18 cellular contexts compared by ENCODE assay signal in genomic region chr5:87277279-87277835, GRCh38. TPM values are rescaled to one million over a fixed set of nuclear protein-coding genes. Genes with fewer than 3 reads are reported as not detected.
DNase-seq lines count a peak whose midpoint lies in the region; ATAC-seq and TF ChIP-seq lines count a peak whose summit lies in the region.
"Had no signal": no experiment of that assay in that cellular context is flagged by ENCODE, and none has a peak within 500 bp of the region (broad histone marks: within the 10 kb centered on the region; RNA-seq: fewer than 3 reads in every experiment).

No MANE protein-coding gene starts in this region.

- H3K9me3 Mint-ChIP-seq in CD4-positive, alpha-beta T cell = no peaks in the 10 kb centered on the region
- H3K9me3 Mint-ChIP-seq in naive B cell = no peaks in the 10 kb centered on the region
- H3K9me3 Mint-ChIP-seq: activated naive CD4-positive, alpha-beta T cell treated with anti-CD3 and anti-CD28 coated beads, Interleukin-2, amount 10 ng/mL, durations not matched to agents 7 days and 5 days; central memory CD8-positive, alpha-beta T cell had no signal

- H3K36me3 ChIP-seq in adipocyte (ENCODE audit: control insufficient read depth, insufficient read depth, low read length, severe bottlenecking) (peaks cover 3% of the 10 kb centered on the region), gastrocnemius medialis (no peaks in the 10 kb centered on the region)

- peak overlapping the region; percentile 11 for H3K4me3 Mint-ChIP-seq in CD4-positive, alpha-beta T cell
- no peak overlapping the region for H3K4me3 Mint-ChIP-seq in naive B cell
- H3K4me3 Mint-ChIP-seq: activated CD8-positive, alpha-beta memory T cell treated with anti-CD3 and anti-CD28 coated beads, Interleukin-2, amount 10 ng/mL, durations not matched to agents 7 days and 5 days; activated naive CD4-positive, alpha-beta T cell treated with anti-CD3 and anti-CD28 coated beads, Interleukin-2, amount 10 ng/mL, durations not matched to agents 7 days and 5 days; central memory CD8-positive, alpha-beta T cell had no signal

- no peak overlapping the region for H3K9ac ChIP-seq in adipocyte (ENCODE audit: low read length)
- H3K9ac ChIP-seq: KMS-11 had no signal

- H3K27me3 Mint-ChIP-seq in CD4-positive, alpha-beta T cell = no peaks in the 10 kb centered on the region
- no peaks in the 10 kb centered on the region for H3K27me3 Mint-ChIP-seq in naive B cell
- H3K27me3 Mint-ChIP-seq: activated CD8-positive, alpha-beta memory T cell treated with anti-CD3 and anti-CD28 coated beads, Interleukin-2, amount 10 ng/mL, durations not matched to agents 7 days and 5 days; activated naive CD4-positive, alpha-beta T cell treated with anti-CD3 and anti-CD28 coated beads, Interleukin-2, amount 10 ng/mL, durations not matched to agents 7 days and 5 days; central memory CD8-positive, alpha-beta T cell had no signal

- in situ Hi-C loops in gastrocnemius medialis (cut with MboI; ENCODE audit: low sequenced_read_pairs in 4 of 4) = no loop called here

- no peak for ATAC-seq in CD4-positive, alpha-beta T cell (ENCODE audit: poor library complexity)
- ATAC-seq in naive B cell (ENCODE audit: low read depth in 2 of 2) (no peak), GM19455 (IDR thresholded peaks at IDR 0.05; ENCODE audit: unreplicated experiment) (no peak), gastrocnemius medialis (no peak)
- ATAC-seq: activated CD8-positive, alpha-beta memory T cell treated with anti-CD3 and anti-CD28 coated beads, Interleukin-2, amount 10 ng/mL, durations not matched to agents 7 days and 5 days; heart left ventricle had no signal

- no peaks in the 10 kb centered on the region for H3K27me3 ChIP-seq in CD4-positive, alpha-beta T cell (ENCODE audit: control insufficient read depth, insufficient read depth, low read length)
- no peaks in the 10 kb centered on the region for H3K27me3 ChIP-seq in adipocyte (replicated peaks; ENCODE audit: control insufficient read depth, insufficient read depth, low read length)
- no peaks in the 10 kb centered on the region for H3K27me3 ChIP-seq in gastrocnemius medialis
- H3K27me3 ChIP-seq: heart left ventricle, spleen had no signal

- no peak for DNase-seq in CD4-positive, alpha-beta T cell
- DNase-seq in GM03348 (ENCODE audit: low spot score) = peak; percentile 15
- DNase-seq in adipocyte (ENCODE audit: low read depth) = peak; percentile 46
- no peak for DNase-seq in naive B cell
- DNase-seq in RPMI8226 = no peak
- no peak for DNase-seq in gastrocnemius medialis
- DNase-seq: activated CD8-positive, alpha-beta memory T cell treated with anti-CD3 and anti-CD28 coated beads, Interleukin-2, amount 10 ng/mL, durations not matched to agents 7 days and 5 days; activated naive CD4-positive, alpha-beta T cell treated with anti-CD3 and anti-CD28 coated beads, Interleukin-2, amount 10 ng/mL, durations not matched to agents 7 days and 5 days; GDM1; heart left ventricle; NCI-H187 treated with DMSO at 0.1 percent for 48 hours; NCI-H524 treated with DMSO at 0.1 percent for 48 hours; PC-9; spleen had no signal

- CTCF ChIA-PET in CD4-positive, alpha-beta T cell (lab: Charles Lee) = interaction anchor here (0.6 kb wide), 1 partner anchor 8 kb away, joined by 3 read pairs; no protein-coding TSS in a partner anchor

- TF ChIP-seq POLR2A in gastrocnemius medialis (IDR thresholded peaks at IDR 0.05) = no peak

- H3K4me3 ChIP-seq in adipocyte (ENCODE audit: low read length) (no peak overlapping the region), gastrocnemius medialis (no peak overlapping the region)
- H3K4me3 ChIP-seq: heart left ventricle, PC-9, spleen had no signal

- peak overlapping the region; percentile 72 for H3K27ac Mint-ChIP-seq in CD4-positive, alpha-beta T cell
- H3K27ac Mint-ChIP-seq in naive B cell = peak overlapping the region in 5 of 6 donors; percentile 3 to 57 (median 39)
- H3K27ac Mint-ChIP-seq: activated CD8-positive, alpha-beta memory T cell treated with anti-CD3 and anti-CD28 coated beads, Interleukin-2, amount 10 ng/mL, durations not matched to agents 7 days and 5 days; activated naive CD4-positive, alpha-beta T cell treated with anti-CD3 and anti-CD28 coated beads, Interleukin-2, amount 10 ng/mL, durations not matched to agents 7 days and 5 days had no signal

- peaks cover 73% of the 10 kb centered on the region for H3K4me1 Mint-ChIP-seq in CD4-positive, alpha-beta T cell (ENCODE audit: low read depth)
- H3K4me1 Mint-ChIP-seq in naive B cell = peaks cover 26 to 73% (median 62%) of the 10 kb centered on the region in 3 donors

- intact Hi-C loops in CD4-positive, alpha-beta T cell (cut with DNase I, micrococcal nuclease) = no loop called here
- intact Hi-C loops in gastrocnemius medialis (cut with DNase I; ENCODE audit: low total_unique reads) = no loop called here

- POLR2A ChIA-PET in CD4-positive, alpha-beta T cell (lab: Charles Lee) = interaction anchor here (2.0 kb wide), 1 partner anchor 9 kb away, joined by 8 read pairs; the partner anchor contains the start of gene RASA1

- peak overlapping the region; percentile 31 for H3K27ac ChIP-seq in CD4-positive, alpha-beta T cell (ENCODE audit: low read depth, low read length)
- H3K27ac ChIP-seq in gastrocnemius medialis = no peak overlapping the region
- H3K27ac ChIP-seq: heart left ventricle, KMS-11, PC-9, VCaP had no signal

- peaks cover 28% of the 10 kb centered on the region for H3K36me3 Mint-ChIP-seq in CD4-positive, alpha-beta T cell (ENCODE audit: low read depth)
- H3K36me3 Mint-ChIP-seq in naive B cell = peaks cover 0 to 28% of the 10 kb centered on the region in 2 donors

- H3K4me1 ChIP-seq in adipocyte (ENCODE audit: control insufficient read depth, insufficient read depth, low read length) = peaks cover 25% of the 10 kb centered on the region
- peaks cover 6 to 18% of the 10 kb centered on the region in 2 donors for H3K4me1 ChIP-seq in gastrocnemius medialis

- TF ChIP-seq CTCF in CD4-positive, alpha-beta T cell (IDR thresholded peaks at IDR 0.05) = no peak
- no peak for TF ChIP-seq CTCF in gastrocnemius medialis (IDR thresholded peaks at IDR 0.05 in 4 of 5, conservative IDR thresholded peaks at IDR 0.05 in 1 of 5)

- no peaks in the 10 kb centered on the region for H3K9me3 ChIP-seq in CD4-positive, alpha-beta T cell (ENCODE audit: control insufficient read depth, low read length)
- H3K9me3 ChIP-seq in adipocyte (ENCODE audit: control insufficient read depth, low read length) = no peaks in the 10 kb centered on the region
- no peaks in the 10 kb centered on the region for H3K9me3 ChIP-seq in gastrocnemius medialis
- H3K9me3 ChIP-seq: heart left ventricle, spleen had no signal

RNA-seq across cellular contexts. Expression of gene RASA1, which starts 9.7 kb away (rescaled TPM):
- 10 to 100 TPM; 15.1 to 15.4 TPM for total RNA-seq in CD4-positive, alpha-beta T cell
- 10 to 100 TPM in 1 of 6 donors, 1 to 10 TPM in 5; 7.6 to 14.3 (median 7.8) TPM for polyA plus RNA-seq in naive B cell (ENCODE audit: low read depth in 6 of 6)
- 10 to 100 TPM; 12.0 to 16.8 (median 12.2) TPM for total RNA-seq in gastrocnemius medialis

Comparison
In these comparisons a context has a peak if more than half of its experiments do, and no peak if none do; other contexts are left out.
1. DNase-seq: peak in GM03348 (single experiment) and adipocyte (single experiment); none in CD4-positive, alpha-beta T cell (0 of 10), naive B cell (single experiment), RPMI8226 (single experiment) and gastrocnemius medialis (0 of 2).